ENCODE assay signal across 9 cellular contexts in genomic region chr12:64390275-64390851, GRCh38. TPM values are rescaled to one million over a fixed set of nuclear protein-coding genes. Genes with fewer than 3 reads are reported as not detected.
DNase-seq lines count a peak whose midpoint lies in the region; ATAC-seq and TF ChIP-seq lines count a peak whose summit lies in the region.
"Had no signal": no experiment of that assay in that cellular context is flagged by ENCODE, and none has a peak within 500 bp of the region (broad histone marks: within the 10 kb centered on the region; RNA-seq: fewer than 3 reads in every experiment).

Gene C12orf56 (minus strand): TSS chr12:64390758. CDS start chr12:64390565, 193 bp downstream.

- no peaks in the 10 kb centered on the region for H3K36me3 Mint-ChIP-seq in central memory CD8-positive, alpha-beta T cell (ENCODE audit: insufficient read depth)
- no peaks in the 10 kb centered on the region for H3K36me3 Mint-ChIP-seq in memory B cell

- H3K9me3 Mint-ChIP-seq in central memory CD8-positive, alpha-beta T cell: no peaks in the 10 kb centered on the region
- no peaks in the 10 kb centered on the region for H3K9me3 Mint-ChIP-seq in memory B cell

- CTCF ChIA-PET in SK-N-SH (lab: Yijun Ruan, JAX): no interaction called here

- H3K4me2 ChIP-seq in SK-N-SH: no peak within 1 kb of the TSS

- H3K4me3 ChIP-seq in SK-N-SH (ENCODE audit: low read depth in 2 of 2, low read length in 1 of 2): no peak within 1 kb of the TSS
- H3K4me3 ChIP-seq: HAP-1 had no signal

- TF ChIP-seq EP300 in SK-N-SH (IDR thresholded peaks at IDR 0.05; ENCODE audit: borderline replicate concordance in 1 of 2, low read depth in 1 of 2, low read length in 1 of 2): no peak

- 72% methylated on average over 40 of the region's 66 CpGs for WGBS in SK-N-SH (ENCODE audit: low lambda C conversion rate)

- no peak within 1 kb of the TSS for H2AFZ ChIP-seq in SK-N-SH (ENCODE audit: low read depth)

- no peak for TF ChIP-seq RAD21 in SK-N-SH (IDR thresholded peaks at IDR 0.05; ENCODE audit: low read length)

- H3K27ac ChIP-seq in SK-N-SH (ENCODE audit: low read depth in 2 of 2, low read length in 1 of 2): no peak within 1 kb of the TSS

- no peak within 1 kb of the TSS for H3K9ac ChIP-seq in SK-N-SH

- no peaks in the 10 kb centered on the region for H4K20me1 ChIP-seq in SK-N-SH (ENCODE audit: insufficient read depth)

- no peaks in the 10 kb centered on the region for H3K4me1 ChIP-seq in SK-N-SH (ENCODE audit: control insufficient read depth in 1 of 2, insufficient read depth in 2 of 2, low read depth in 1 of 2, low read length in 1 of 2)
- H3K4me1 ChIP-seq: HAP-1 had no signal

- peak within 1 kb of the TSS; percentile 68 for H3K4me3 Mint-ChIP-seq in central memory CD8-positive, alpha-beta T cell
- H3K4me3 Mint-ChIP-seq in memory B cell: peak within 1 kb of the TSS; percentile 37

- no peaks in the 10 kb centered on the region for H3K27me3 ChIP-seq in SK-N-SH (ENCODE audit: insufficient read depth)

- ATAC-seq in central memory CD8-positive, alpha-beta T cell (replicated peaks; ENCODE audit: extremely low read depth, poor library complexity, severe bottlenecking): peak; percentile 49
- ATAC-seq in memory B cell (ENCODE audit: low read depth) (no peak), HG03045 (IDR thresholded peaks at IDR 0.05; ENCODE audit: unreplicated experiment) (no peak)

- DNase-seq in CD1c-positive myeloid dendritic cell (ENCODE audit: extremely low spot score) (peak; percentile 7), NCI-H2029 treated with DMSO at 0.1 percent for 48 hours (lab: John Stamatoyannopoulos, UW) (peak; percentile 34), memory B cell (ENCODE audit: low spot score in 2 of 2) (no peak), SK-N-SH (no peak), NCI-H526 treated with DMSO at 0.1 percent for 48 hours (lab: John Stamatoyannopoulos, UW) (no peak), OCI-M1 (lab: John Stamatoyannopoulos, UW) (no peak)
- no peak for DNase-seq in central memory CD8-positive, alpha-beta T cell (ENCODE audit: low spot score in 2 of 2)

- H3F3A ChIP-seq in SK-N-SH (replicated peaks; ENCODE audit: insufficient read depth): peaks cover 2% of the 10 kb centered on the region

- no peaks in the 10 kb centered on the region for H3K9me2 ChIP-seq in SK-N-SH

- H3K27me3 Mint-ChIP-seq in central memory CD8-positive, alpha-beta T cell: peaks cover 23% of the 10 kb centered on the region
- H3K27me3 Mint-ChIP-seq in memory B cell: peaks cover 6% of the 10 kb centered on the region

- no peaks in the 10 kb centered on the region for H3K9me3 ChIP-seq in SK-N-SH
- H3K9me3 ChIP-seq: HAP-1 had no signal

- POLR2A ChIA-PET in SK-N-SH (lab: Yijun Ruan, JAX): no interaction called here

- no peak for TF ChIP-seq CTCF in SK-N-SH (IDR thresholded peaks at IDR 0.05)

- no peak within 1 kb of the TSS for H3K27ac Mint-ChIP-seq in central memory CD8-positive, alpha-beta T cell (ENCODE audit: low read depth)
- H3K27ac Mint-ChIP-seq in memory B cell: no peak within 1 kb of the TSS

- no peaks in the 10 kb centered on the region for H3K36me3 ChIP-seq in SK-N-SH (replicated peaks in 1 of 2; ENCODE audit: control insufficient read depth in 1 of 2, insufficient read depth in 2 of 2, low read length in 1 of 2)
- H3K36me3 ChIP-seq: HAP-1 had no signal

- H3K79me2 ChIP-seq in SK-N-SH (ENCODE audit: insufficient read depth): no peaks in the 10 kb centered on the region

- no peaks in the 10 kb centered on the region for H3K4me1 Mint-ChIP-seq in central memory CD8-positive, alpha-beta T cell
- H3K4me1 Mint-ChIP-seq in memory B cell: peaks cover 4% of the 10 kb centered on the region

TF ChIP-seq in SK-N-SH, 30 proteins besides CTCF, POLR2A, EP300 and RAD21:
- no peak for TF ChIP-seq GABPA (IDR thresholded peaks at IDR 0.05; ENCODE audit: low read depth)
- TF ChIP-seq RCOR1 (IDR thresholded peaks at IDR 0.05; ENCODE audit: low read length): no peak
- TF ChIP-seq NRF1 (IDR thresholded peaks at IDR 0.05; ENCODE audit: low read depth, low read length): no peak
- no peak for TF ChIP-seq JUND (IDR thresholded peaks at IDR 0.05)

RNA-seq across cellular contexts. Expression of gene C12orf56, which starts in this region (rescaled TPM):
- polyA plus RNA-seq in SK-N-SH (2012; rRNA removed): not detected in 2 replicates
- not detected in 2 replicates for polyA plus RNA-seq in SK-N-SH (2012; cell fraction: cytosol; rRNA removed)
- not detected in 2 replicates for polyA plus RNA-seq in SK-N-SH (2012; cell fraction: nucleus; rRNA removed)

Comparison
In these comparisons a context has a peak if more than half of its experiments do, and no peak if none do; other contexts are left out.
1. DNase-seq: peak in CD1c-positive myeloid dendritic cell (single experiment) and NCI-H2029 treated with DMSO at 0.1 percent for 48 hours (single experiment); none in central memory CD8-positive, alpha-beta T cell (0 of 2), memory B cell (0 of 2), SK-N-SH (single experiment), NCI-H526 treated with DMSO at 0.1 percent for 48 hours (single experiment) and OCI-M1 (single experiment).